In genomic region chr12:114933428-114934160, GRCh38 we compare ENCODE assay signal across 1 cellular context.
TF ChIP-seq lines count a peak whose summit lies in the region.

No MANE protein-coding gene starts in this region.

TF ChIP-seq in A549, 52 proteins besides CTCF, POLR2A, EP300 and RAD21 (continued from another document):
- TF ChIP-seq FOXS1 (CRISPR knock-in tag; IDR thresholded peaks at IDR 0.05): no peak
- peak; percentile 41; the same call in 1 of the 2 replicates for TF ChIP-seq REST (IDR thresholded peaks at IDR 0.05)
- TF ChIP-seq HOXA7 (CRISPR knock-in tag; IDR thresholded peaks at IDR 0.05): no peak
- TF ChIP-seq KDM1A (IDR thresholded peaks at IDR 0.05; ENCODE audit: low read depth): no peak
- TF ChIP-seq TP53 (CRISPR knock-in tag; IDR thresholded peaks at IDR 0.05): no peak
- no peak for TF ChIP-seq PHF8 (IDR thresholded peaks at IDR 0.05; ENCODE audit: borderline replicate concordance, low read depth)
- TF ChIP-seq E2F6 (IDR thresholded peaks at IDR 0.05; ENCODE audit: borderline replicate concordance, low read depth): peak; percentile 40
- TF ChIP-seq HEYL (CRISPR knock-in tag; IDR thresholded peaks at IDR 0.05): no peak
- TF ChIP-seq SREBF2 (IDR thresholded peaks at IDR 0.05): no peak
- TF ChIP-seq HOXB5 (CRISPR knock-in tag; IDR thresholded peaks at IDR 0.05): no peak
- no peak for TF ChIP-seq RFX5 (IDR thresholded peaks at IDR 0.05)
- no peak for TF ChIP-seq RARB (CRISPR knock-in tag; IDR thresholded peaks at IDR 0.05)
- no peak for TF ChIP-seq ZFP36 (IDR thresholded peaks at IDR 0.05; ENCODE audit: borderline replicate concordance, partially characterized antibody)
- TF ChIP-seq ZSCAN20 (CRISPR knock-in tag; IDR thresholded peaks at IDR 0.05): no peak
- peak; percentile 45; the same call in 1 of the 2 replicates for TF ChIP-seq HES2 (IDR thresholded peaks at IDR 0.05)
- TF ChIP-seq CHD4 (IDR thresholded peaks at IDR 0.05; ENCODE audit: borderline replicate concordance): no peak
- TF ChIP-seq ELK1 (IDR thresholded peaks at IDR 0.05; ENCODE audit: low read depth, low read length): no peak
- peak; percentile 99 for TF ChIP-seq FOSL2 (IDR thresholded peaks at IDR 0.05)
- peak; percentile 99 for TF ChIP-seq FOSL2 (CRISPR knock-in tag; IDR thresholded peaks at IDR 0.05)
